In genomic region chr11:8604078-8604723, GRCh38 we compare ENCODE assay signal across 8 cellular contexts. TPM values are rescaled to one million over a fixed set of nuclear protein-coding genes. Genes with fewer than 3 reads are reported as not detected.
DNase-seq lines count a peak whose midpoint lies in the region; ATAC-seq, FAIRE-seq and TF ChIP-seq lines count a peak whose summit lies in the region.

No MANE protein-coding gene starts in this region.

- peak; percentile 84 to 93 (median 87) for ATAC-seq in pancreas

- no peaks in the 10 kb centered on the region for H3K9me3 Mint-ChIP-seq in mesothelial cell of epicardium

- peak; percentile 65 for TF ChIP-seq CTCF in WI38 (IDR thresholded peaks at IDR 0.05; ENCODE audit: low read depth, low read length)
- TF ChIP-seq CTCF in fibroblast of mammary gland (conservative IDR thresholded peaks at IDR 0.05; ENCODE audit: control insufficient read depth, insufficient read depth, low read depth, low read length): peak; percentile 92
- TF ChIP-seq CTCF in pancreas (IDR thresholded peaks at IDR 0.05): peak; percentile 34 to 56 (median 46)
- no peak for TF ChIP-seq CTCF in mesothelial cell of epicardium (IDR thresholded peaks at IDR 0.05; ENCODE audit: unreplicated experiment)

- no peak overlapping the region for H3K4me3 ChIP-seq in H7 (ENCODE audit: insufficient read depth, low read depth, low read length)
- H3K4me3 ChIP-seq in WI38 (ENCODE audit: low read depth, low read length): no peak overlapping the region
- no peak overlapping the region for H3K4me3 ChIP-seq in fibroblast of mammary gland (ENCODE audit: control insufficient read depth, low read depth, low read length)
- no peak overlapping the region for H3K4me3 ChIP-seq in pancreas

- no peak overlapping the region for H3K27ac Mint-ChIP-seq in mesothelial cell of epicardium

- WGBS in pancreas, 2 donors: 17 to 21% methylated on average over 9 of the region's 9 CpGs

- intact Hi-C loops in pancreas (cut with DNase I): no loop called here

- no peaks in the 10 kb centered on the region for H3K9me3 ChIP-seq in pancreas

- H3K36me3 ChIP-seq in H7 (replicated peaks; ENCODE audit: control insufficient read depth, insufficient read depth, low read length) (no peaks in the 10 kb centered on the region), pancreas (no peaks in the 10 kb centered on the region)

- H3K4me1 ChIP-seq in pancreas: peaks cover 0 to 2% (median 0%) of the 10 kb centered on the region in 3 donors

- no peak overlapping the region for H3K4me3 Mint-ChIP-seq in mesothelial cell of epicardium

- no peak for FAIRE-seq in pancreas (lab: Jason Lieb, UNC)

- H3K27me3 ChIP-seq in H7 (ENCODE audit: control insufficient read depth, insufficient read depth, low read length) (no peaks in the 10 kb centered on the region), pancreas (no peaks in the 10 kb centered on the region)

- DNase-seq in SIG-M5 treated with dmso at 0.1 percent for 504 hours (lab: John Stamatoyannopoulos, UW; ENCODE audit: unreplicated experiment) (peak; percentile 66), SIG-M5 (lab: John Stamatoyannopoulos, UW) (no peak), H7 (peak; percentile 76), M059J (ENCODE audit: low read depth) (peak; percentile 98), fibroblast of mammary gland (ENCODE audit: low read depth) (peak; percentile 100), pancreas (peak in 5 of 6 donors; percentile 19 to 69 (median 39)), mesothelial cell of epicardium (ENCODE audit: low spot score in 2 of 2, unreplicated experiment in 2 of 2) (no peak)

- H3K27me3 Mint-ChIP-seq in mesothelial cell of epicardium (ENCODE audit: low read depth): peaks cover 11% of the 10 kb centered on the region

- H3K27ac ChIP-seq in pancreas: no peak overlapping the region

- H3K4me1 Mint-ChIP-seq in mesothelial cell of epicardium: no peaks in the 10 kb centered on the region

- no peaks in the 10 kb centered on the region for H3K36me3 Mint-ChIP-seq in mesothelial cell of epicardium

RNA-seq across cellular contexts. Expression of gene STK33, which starts 10.2 kb away (rescaled TPM):
- 10.6 and 11.3 TPM in 2 replicates for total RNA-seq in H7 (2014; rRNA removed; shearing (Covaris generic))
- 5.7 and 14.3 TPM in 2 replicates for total RNA-seq in M059J (2014; rRNA removed; shearing (Covaris generic))
- total RNA-seq in pancreas (10 to 100 TPM in 1 of 6 donors, 1 to 10 TPM in 5; 6.0 to 11.4 (median 7.0) TPM), mesothelial cell of epicardium (9.8 to 12.2 TPM (median 11.6 TPM) in 3 replicates)
- polyA plus RNA-seq in pancreas: 10 to 100 TPM; 10.1 to 23.9 TPM

Comparison
In these comparisons a context has a peak if more than half of its experiments do, and no peak if none do; other contexts are left out.
1. DNase-seq: peak in SIG-M5 treated with dmso at 0.1 percent for 504 hours (single experiment), H7 (single experiment), M059J (single experiment), fibroblast of mammary gland (single experiment) and pancreas (5 of 6); none in SIG-M5 (single experiment) and mesothelial cell of epicardium (0 of 2).